In genomic region chr1:247291835-247292561, GRCh38 we compare ENCODE assay signal across 1 cellular context.
TF ChIP-seq lines count a peak whose summit lies in the region.

No MANE protein-coding gene starts in this region.

TF ChIP-seq in GM23338, 12 proteins besides CTCF, POLR2A, EP300 and RAD21 (continued from another document):
- no peak for TF ChIP-seq ZNF462 (CRISPR knock-in tag; IDR thresholded peaks at IDR 0.05)
